ENCODE assay signal across 8 cellular contexts in genomic region chr1:32273389-32274208, GRCh38. TPM values are rescaled to one million over a fixed set of nuclear protein-coding genes. Genes with fewer than 3 reads are reported as not detected.
DNase-seq lines count a peak whose midpoint lies in the region; ATAC-seq and TF ChIP-seq lines count a peak whose summit lies in the region.

No MANE protein-coding gene starts in this region.

- peak overlapping the region; percentile 86 for H3K27ac Mint-ChIP-seq in T-helper 2 cell treated with Interferon-gamma antibody and Interleukin-4, amounts not matched to agents 5 μg/mL and 100 μg/mL, for 36 hours
- peak overlapping the region; percentile 97 for H3K27ac Mint-ChIP-seq in central memory CD8-positive, alpha-beta T cell (ENCODE audit: low read depth)

- H3K9me3 ChIP-seq in tibial nerve: no peaks in the 10 kb centered on the region
- no peaks in the 10 kb centered on the region for H3K9me3 ChIP-seq in sigmoid colon

- H3K4me3 Mint-ChIP-seq in T-helper 2 cell treated with Interferon-gamma antibody and Interleukin-4, amounts not matched to agents 5 μg/mL and 100 μg/mL, for 36 hours: peak overlapping the region; percentile 81
- peak overlapping the region; percentile 75 for H3K4me3 Mint-ChIP-seq in central memory CD8-positive, alpha-beta T cell

- no peak for TF ChIP-seq EP300 in tibial nerve (IDR thresholded peaks at IDR 0.05)
- no peak for TF ChIP-seq EP300 in sigmoid colon (IDR thresholded peaks at IDR 0.05)

- no peak for TF ChIP-seq POLR2A in tibial nerve (IDR thresholded peaks at IDR 0.05)
- TF ChIP-seq POLR2A in sigmoid colon (IDR thresholded peaks at IDR 0.05): no peak

- peak; percentile 16 for DNase-seq in KBM-7
- peak; percentile 74 for DNase-seq in T-helper 2 cell treated with Interferon-gamma antibody and Interleukin-4, amounts not matched to agents 5 μg/mL and 100 μg/mL, for 36 hours (ENCODE audit: low spot score)
- DNase-seq in central memory CD8-positive, alpha-beta T cell (ENCODE audit: low spot score in 2 of 2): peak; percentile 57 to 70
- DNase-seq in stimulated activated CD4-positive, alpha-beta T cell treated with anti-CD3 and anti-CD28 coated beads, Interleukin-2, amount 100 ng/mL, for 4 hours (ENCODE audit: low read depth): peak; percentile 90
- no peak for DNase-seq in tibial nerve (ENCODE audit: low spot score in 2 of 2)
- DNase-seq in sigmoid colon: no peak
- no peak for DNase-seq in UCSD-AML1 (lab: John Stamatoyannopoulos, UW; ENCODE audit: unreplicated experiment)
- DNase-seq in KG1 (lab: John Stamatoyannopoulos, UW): no peak

- ATAC-seq in central memory CD8-positive, alpha-beta T cell (replicated peaks; ENCODE audit: extremely low read depth, poor library complexity, severe bottlenecking): peak; percentile 97

- H3K4me1 ChIP-seq in tibial nerve: peaks cover 0 to 4% (median 0%) of the 10 kb centered on the region in 4 donors
- no peaks in the 10 kb centered on the region for H3K4me1 ChIP-seq in sigmoid colon

- peaks cover 66% of the 10 kb centered on the region for H3K36me3 Mint-ChIP-seq in T-helper 2 cell treated with Interferon-gamma antibody and Interleukin-4, amounts not matched to agents 5 μg/mL and 100 μg/mL, for 36 hours (ENCODE audit: low read depth)
- H3K36me3 Mint-ChIP-seq in central memory CD8-positive, alpha-beta T cell (ENCODE audit: insufficient read depth): peaks cover 75% of the 10 kb centered on the region

- H3K4me1 Mint-ChIP-seq in T-helper 2 cell treated with Interferon-gamma antibody and Interleukin-4, amounts not matched to agents 5 μg/mL and 100 μg/mL, for 36 hours (ENCODE audit: low read depth): peaks cover 48% of the 10 kb centered on the region
- H3K4me1 Mint-ChIP-seq in central memory CD8-positive, alpha-beta T cell: peaks cover 51% of the 10 kb centered on the region

- intact Hi-C loops in sigmoid colon (cut with DNase I): no loop called here

- 37% methylated on average over 10 of the region's 10 CpGs for WGBS in tibial nerve, 2 donors
- WGBS in sigmoid colon, 2 donors: 20 to 28% methylated on average over 10 of the region's 10 CpGs

- H3K4me3 ChIP-seq in tibial nerve: no peak overlapping the region
- H3K4me3 ChIP-seq in sigmoid colon: no peak overlapping the region

- TF ChIP-seq CTCF in tibial nerve (IDR thresholded peaks at IDR 0.05) (no peak), sigmoid colon (IDR thresholded peaks at IDR 0.05) (no peak)

- H3K36me3 ChIP-seq in tibial nerve (no peaks in the 10 kb centered on the region), sigmoid colon (no peaks in the 10 kb centered on the region)

- H3K27me3 Mint-ChIP-seq in T-helper 2 cell treated with Interferon-gamma antibody and Interleukin-4, amounts not matched to agents 5 μg/mL and 100 μg/mL, for 36 hours (ENCODE audit: low read depth): no peaks in the 10 kb centered on the region
- H3K27me3 Mint-ChIP-seq in central memory CD8-positive, alpha-beta T cell: no peaks in the 10 kb centered on the region

- in situ Hi-C loops in KBM-7 (cut with MboI; ENCODE audit: low pct_unique_long_range_greater_than_20kb, low sequenced_read_pairs): no loop called here

- H3K27ac ChIP-seq in tibial nerve (no peak overlapping the region), sigmoid colon (no peak overlapping the region)

- H3K9me3 Mint-ChIP-seq in T-helper 2 cell treated with Interferon-gamma antibody and Interleukin-4, amounts not matched to agents 5 μg/mL and 100 μg/mL, for 36 hours: no peaks in the 10 kb centered on the region
- H3K9me3 Mint-ChIP-seq in central memory CD8-positive, alpha-beta T cell: no peaks in the 10 kb centered on the region

- peaks cover 0 to 45% of the 10 kb centered on the region in 2 donors for H3K27me3 ChIP-seq in tibial nerve
- H3K27me3 ChIP-seq in sigmoid colon: peaks cover 8 to 40% (median 26%) of the 10 kb centered on the region in 3 donors

RNA-seq across cellular contexts. Expression of gene HDAC1, which starts 18.3 kb away (rescaled TPM):
- total RNA-seq in tibial nerve (10 to 100 TPM; 40.4 to 51.6 (median 47.1) TPM), sigmoid colon (10 to 100 TPM; 47.1 to 68.0 (median 55.6) TPM)
- polyA plus RNA-seq in sigmoid colon: 100 to 1,000 TPM; 163 to 215 (median 180) TPM

RNA-seq across cellular contexts. Expression of gene LCK, which starts 22.5 kb away (rescaled TPM):
- total RNA-seq in tibial nerve (1 to 10 TPM; 1.1 to 6.9 (median 2.0) TPM), sigmoid colon (under 1 TPM in 3 of 4 donors, not detected in 1; 0.36 to 0.81 (median 0.49) TPM)
- polyA plus RNA-seq in sigmoid colon: 10 to 100 TPM in 1 of 3 donors, 1 to 10 TPM in 1, under 1 TPM in 1; 0.92 to 37.3 (median 1.8) TPM

RNA-seq across cellular contexts. Expression of gene FAM167B, which starts 26.6 kb away (rescaled TPM):
- 1 to 10 TPM; 1.4 to 5.4 (median 3.5) TPM for total RNA-seq in tibial nerve
- 1 to 10 TPM in 2 of 4 donors, under 1 TPM in 1, not detected in 1; 0.71 to 3.0 (median 2.2) TPM for total RNA-seq in sigmoid colon
- polyA plus RNA-seq in sigmoid colon: 1 to 10 TPM; 3.0 to 9.0 (median 3.6) TPM

RNA-seq across cellular contexts. Expression of gene EIF3I, which starts 51.4 kb away (rescaled TPM):
- total RNA-seq in tibial nerve: 100 to 1,000 TPM; 121 to 172 (median 152) TPM
- 100 to 1,000 TPM; 163 to 178 (median 171) TPM for total RNA-seq in sigmoid colon
- 100 to 1,000 TPM; 171 to 226 (median 185) TPM for polyA plus RNA-seq in sigmoid colon

RNA-seq across cellular contexts. Expression of gene TMEM234, which starts 51.4 kb away (rescaled TPM):
- total RNA-seq in tibial nerve: 10 to 100 TPM; 22.5 to 29.0 (median 26.3) TPM
- total RNA-seq in sigmoid colon: 10 to 100 TPM in 2 of 4 donors, 1 to 10 TPM in 2; 6.4 to 20.8 (median 10.1) TPM
- polyA plus RNA-seq in sigmoid colon: 10 to 100 TPM in 1 of 3 donors, 1 to 10 TPM in 2; 4.4 to 23.1 (median 7.2) TPM

Comparison
In these comparisons a context has a peak if more than half of its experiments do, and no peak if none do; other contexts are left out.
1. DNase-seq: peak in KBM-7 (single experiment), T-helper 2 cell treated with Interferon-gamma antibody and Interleukin-4, amounts not matched to agents 5 μg/mL and 100 μg/mL, for 36 hours (single experiment), central memory CD8-positive, alpha-beta T cell (2 of 2) and stimulated activated CD4-positive, alpha-beta T cell treated with anti-CD3 and anti-CD28 coated beads, Interleukin-2, amount 100 ng/mL, for 4 hours (single experiment); none in tibial nerve (0 of 2), sigmoid colon (single experiment), UCSD-AML1 (single experiment) and KG1 (single experiment).